In the genomic region with DNA sequence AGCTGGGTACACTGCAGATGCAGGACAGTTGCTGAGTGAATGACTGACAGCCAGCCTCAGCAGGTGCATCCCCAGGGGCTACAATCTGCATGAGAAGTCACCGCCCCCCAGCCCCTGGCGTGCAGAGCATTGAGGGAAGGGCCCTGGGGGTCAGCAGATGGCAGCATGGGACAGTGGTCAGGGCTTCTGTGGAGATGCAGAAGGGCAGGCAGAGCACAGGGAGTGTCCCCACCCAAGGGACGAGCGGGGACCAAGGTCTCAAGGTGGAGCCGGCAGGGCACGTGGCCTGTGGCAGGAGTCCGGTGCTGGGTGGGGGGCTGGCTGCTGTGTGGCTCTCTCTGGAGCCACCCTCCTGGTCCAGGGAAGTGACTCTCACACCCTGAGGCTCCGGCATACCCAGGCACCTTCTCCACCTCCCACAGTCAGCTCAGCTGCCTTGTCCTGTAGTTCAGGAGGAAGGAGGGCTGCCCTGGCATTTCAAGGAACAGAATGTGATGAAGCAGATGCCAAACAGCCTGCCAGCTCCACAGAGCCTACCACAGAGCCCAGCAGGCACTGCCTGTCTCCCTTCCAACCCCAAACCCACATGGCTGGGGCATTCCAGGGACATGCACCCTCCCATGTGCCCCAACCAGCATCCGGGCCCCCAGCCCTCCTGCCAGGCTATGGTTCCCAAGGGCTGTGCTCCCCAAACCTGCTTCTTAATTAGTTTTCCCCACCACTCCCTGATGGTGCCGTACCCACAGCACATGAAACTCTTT, we compare ENCODE assay signal across 11 cellular contexts.
A peak's percentile ranks its signal among the peaks of the same experiment; 100 is the strongest.
DNase-seq lines count a peak whose midpoint lies in the region; ATAC-seq, FAIRE-seq and TF ChIP-seq lines count a peak whose summit lies in the region.
"Had no signal": no experiment of that assay in that cellular context is flagged by ENCODE, and none has a peak within 500 bp of the region (broad histone marks: within the 10 kb centered on the region; RNA-seq: fewer than 3 reads in every experiment).

No MANE protein-coding gene starts in this region.

- 37% methylated on average over 10 of the region's 10 CpGs for WGBS in A549 (ENCODE audit: missing lambda C conversion rate)

- H3K4me3 ChIP-seq in A549 (no peak overlapping the region), NT2/D1 (ENCODE audit: insufficient read length, low read depth) (no peak overlapping the region), left ventricle myocardium inferior (no peak overlapping the region), foreskin fibroblast (ENCODE audit: low read depth in 1 of 2, low read length in 2 of 2) (no peak overlapping the region)
- H3K4me3 ChIP-seq: BLaER1 treated with 17β-estradiol and CSF1 and Interleukin-3, amounts not matched to agents 10 nM and 100 nM had no signal

- H3K27me3 ChIP-seq in NT2/D1 (ENCODE audit: insufficient read depth, insufficient read length): no peaks in the 10 kb centered on the region
- peaks cover 39% of the 10 kb centered on the region for H3K27me3 ChIP-seq in left ventricle myocardium inferior (ENCODE audit: low read depth)
- H3K27me3 ChIP-seq: BLaER1 treated with 17β-estradiol and CSF1 and Interleukin-3, amounts not matched to agents 10 nM and 100 nM had no signal

- H3K36me3 ChIP-seq in NT2/D1 (ENCODE audit: insufficient read depth, insufficient read length, low read length) (no peaks in the 10 kb centered on the region), left ventricle myocardium inferior (no peaks in the 10 kb centered on the region)
- H3K36me3 ChIP-seq: BLaER1 treated with 17β-estradiol and CSF1 and Interleukin-3, amounts not matched to agents 10 nM and 100 nM had no signal

- TF ChIP-seq RAD21 in A549 (conservative IDR thresholded peaks at IDR 0.05 in 1 of 2, IDR thresholded peaks at IDR 0.05 in 1 of 2): peak; percentile 56 to 65

- H3K9ac ChIP-seq in NT2/D1 (ENCODE audit: insufficient read length, low read depth): no peak overlapping the region
- H3K9ac ChIP-seq: BLaER1 treated with 17β-estradiol and CSF1 and Interleukin-3, amounts not matched to agents 10 nM and 100 nM had no signal

- no peak for TF ChIP-seq EP300 in A549 (IDR thresholded peaks at IDR 0.05)

- CTCF ChIA-PET in A549 (lab: Yijun Ruan, JAX): interaction anchor here (0.6 to 3.7 kb wide), 6 partner anchors 10 to 655 kb away, joined by 3 to 25 read pairs (median 4); no protein-coding TSS in a partner anchor
- CTCF ChIA-PET in GM10248 (lab: Yijun Ruan, JAX): interaction anchor here (0.9 to 2.4 kb wide), 3 partner anchors 9 to 10 kb away, joined by 3 to 17 read pairs (median 3); no protein-coding TSS in a partner anchor

- H3K4me2 ChIP-seq in A549: no peak overlapping the region

- DNase-seq in A549 (ENCODE audit: low read depth in 1 of 2, low spot score in 1 of 2): no peak
- peak; percentile 50 for DNase-seq in GM10248 (ENCODE audit: extremely low spot score)
- DNase-seq in NT2/D1 (ENCODE audit: low read depth, low spot score): peak; percentile 39
- peak; percentile 21 for DNase-seq in left ventricle myocardium inferior
- DNase-seq in foreskin fibroblast: no peak
- no peak for DNase-seq in AG08396 (ENCODE audit: low spot score)
- no peak for DNase-seq in NCI-H1048 (lab: John Stamatoyannopoulos, UW)
- DNase-seq: SHP77 treated with DMSO at 0.1 percent for 48 hours had no signal

- peak overlapping the region in 1 of 2 experiments; percentile 44; a peak in 2 of 6 replicates for H3K27ac ChIP-seq in A549
- H3K27ac ChIP-seq in left ventricle myocardium inferior (replicated peaks): no peak overlapping the region

- no peaks in the 10 kb centered on the region for H3K9me3 ChIP-seq in A549
- H3K9me3 ChIP-seq in NT2/D1 (ENCODE audit: insufficient read depth, low read length): no peaks in the 10 kb centered on the region
- H3K9me3 ChIP-seq in left ventricle myocardium inferior (replicated peaks): no peaks in the 10 kb centered on the region

- TF ChIP-seq POLR2A in A549 (IDR thresholded peaks at IDR 0.05; ENCODE audit: low read length): no peak

- no peaks in the 10 kb centered on the region for H3K4me1 ChIP-seq in A549
- H3K4me1 ChIP-seq in NT2/D1 (ENCODE audit: insufficient read depth, insufficient read length): peaks cover 7% of the 10 kb centered on the region
- peaks cover 3% of the 10 kb centered on the region for H3K4me1 ChIP-seq in left ventricle myocardium inferior

- TF ChIP-seq CTCF in A549 (IDR thresholded peaks at IDR 0.05) (0 out of 3 replicates have a peak, but pooled peaks have one; percentile 15), GM10248 (IDR thresholded peaks at IDR 0.05; ENCODE audit: control extremely low read depth, extremely low read depth, low read depth, missing control alignments) (peak; percentile 32), left ventricle myocardium inferior (IDR thresholded peaks at IDR 0.05; ENCODE audit: borderline replicate concordance) (peak; percentile 59), foreskin fibroblast (IDR thresholded peaks at IDR 0.05; ENCODE audit: low read depth, low read length) (no peak)

- intact Hi-C loops in left ventricle myocardium inferior (cut with micrococcal nuclease): no loop called here

- FAIRE-seq in A549 (lab: Jason Lieb, UNC): no peak
- FAIRE-seq: TTC549 had no signal

- ATAC-seq in A549 (peak; percentile 46 to 74; a peak in 5 of 6 replicates), GM18520 (IDR thresholded peaks at IDR 0.05; ENCODE audit: unreplicated experiment) (no peak)

- POLR2A ChIA-PET in A549 (lab: Yijun Ruan, JAX) (no interaction called here), GM10248 (lab: Yijun Ruan, JAX) (no interaction called here)

TF ChIP-seq in A549, 52 proteins besides CTCF, POLR2A, EP300 and RAD21:
- TF ChIP-seq MAZ (IDR thresholded peaks at IDR 0.05; ENCODE audit: borderline replicate concordance, low read depth, low read length) (no peak), SMC3 (IDR thresholded peaks at IDR 0.05) (peak; percentile 48), TFCP2L1 (CRISPR knock-in tag; IDR thresholded peaks at IDR 0.05) (no peak), RNF2 (IDR thresholded peaks at IDR 0.05; ENCODE audit: borderline replicate concordance, low read depth) (no peak)

Comparison
In these comparisons a context has a peak if more than half of its experiments do, and no peak if none do; other contexts are left out.
1. DNase-seq: peak in GM10248 (single experiment), NT2/D1 (single experiment) and left ventricle myocardium inferior (single experiment); none in A549 (0 of 2), foreskin fibroblast (0 of 2), AG08396 (single experiment) and NCI-H1048 (single experiment).